In genomic region chr3:120066634-120067033, GRCh38 we compare ENCODE assay signal across 28 cellular contexts.
"Had no signal": no experiment of that assay in that cellular context is flagged by ENCODE, and none has a peak within 500 bp of the region (broad histone marks: within the 10 kb centered on the region; RNA-seq: fewer than 3 reads in every experiment).

No MANE protein-coding gene starts in this region.

- H3K27ac Mint-ChIP-seq: dendritic cell treated with granulocyte-macrophage colony-stimulating factor and Interleukin-4, amounts not matched to agents 40 ng/mL and 50 ng/mL, for 4 days; endodermal cell had no signal

- H3K27ac ChIP-seq: colonic mucosa, coronary artery, dorsolateral prefrontal cortex, epithelial cell of prostate, esophagus muscularis mucosa, esophagus squamous epithelium, foreskin keratinocyte, gastrocnemius medialis, gastroesophageal sphincter, heart left ventricle, heart right ventricle had no signal

- H3K36me3 ChIP-seq: colonic mucosa, esophagus muscularis mucosa, esophagus squamous epithelium, gastrocnemius medialis, gastroesophageal sphincter, heart left ventricle, heart right ventricle had no signal

- H3K4me3 Mint-ChIP-seq: dendritic cell treated with granulocyte-macrophage colony-stimulating factor and Interleukin-4, amounts not matched to agents 40 ng/mL and 50 ng/mL, for 4 days; endodermal cell had no signal

- FAIRE-seq: colon, endometrium, endothelial cell of umbilical vein, frontal cortex had no signal

- H3K9me3 Mint-ChIP-seq: dendritic cell treated with granulocyte-macrophage colony-stimulating factor and Interleukin-4, amounts not matched to agents 40 ng/mL and 50 ng/mL, for 4 days; endodermal cell had no signal

- H3K4me3 ChIP-seq: colonic mucosa, coronary artery, dorsolateral prefrontal cortex, esophagus muscularis mucosa, esophagus squamous epithelium, gastrocnemius medialis, gastroesophageal sphincter, heart left ventricle, heart right ventricle had no signal

- H3K27me3 Mint-ChIP-seq: dendritic cell treated with granulocyte-macrophage colony-stimulating factor and Interleukin-4, amounts not matched to agents 40 ng/mL and 50 ng/mL, for 4 days had no signal

- DNase-seq: colonic mucosa; cortex of kidney; dermis blood vessel endothelial cell; dorsolateral prefrontal cortex; effector CD4-positive, alpha-beta T cell; effector CD8-positive, alpha-beta T cell; effector memory CD4-positive, alpha-beta T cell; endodermal cell; erythroblast; esophagus squamous epithelium; foreskin fibroblast; foreskin keratinocyte; foreskin melanocyte; gastrocnemius medialis; glutamatergic neuron; head of caudate nucleus; heart left ventricle; heart right ventricle had no signal

- H3K9me3 ChIP-seq: colonic mucosa, esophagus muscularis mucosa, esophagus squamous epithelium, gastrocnemius medialis, gastroesophageal sphincter, heart left ventricle had no signal

- H3K27me3 ChIP-seq: colonic mucosa, dorsolateral prefrontal cortex, esophagus muscularis mucosa, esophagus squamous epithelium, foreskin keratinocyte, gastrocnemius medialis, gastroesophageal sphincter, heart left ventricle, heart right ventricle had no signal

- ATAC-seq: esophagus mucosa, foreskin keratinocyte, gastrocnemius medialis, gastroesophageal sphincter, heart left ventricle, heart right ventricle had no signal

- H3K4me1 ChIP-seq: foreskin keratinocyte had no signal
